ENCODE assay signal across 1 cellular context in genomic region chr1:244970661-244971523, GRCh38.
TF ChIP-seq lines count a peak whose summit lies in the region.

No MANE protein-coding gene starts in this region.

TF ChIP-seq in HepG2, 621 proteins besides CTCF, POLR2A, EP300 and RAD21 (continued from another document and continues in another):
- TF ChIP-seq IRF1 (CRISPR knock-in tag; IDR thresholded peaks at IDR 0.05; ENCODE audit: low read depth) (no peak), ZNF430 (CRISPR knock-in tag; IDR thresholded peaks at IDR 0.05) (peak; percentile 64; the same call in 1 of the 2 replicates), TCF7L2 (IDR thresholded peaks at IDR 0.05; ENCODE audit: low read depth, low read length) (no peak), MZF1 (CRISPR knock-in tag; IDR thresholded peaks at IDR 0.05; ENCODE audit: borderline replicate concordance) (no peak), YY1 (IDR thresholded peaks at IDR 0.05; ENCODE audit: insufficient read depth, insufficient replicate concordance, low read depth, low read length) (peak; percentile 94), DRAP1 (CRISPR knock-in tag; IDR thresholded peaks at IDR 0.05) (peak; percentile 46), RBM22 (optimal IDR thresholded peaks at IDR 0.05; ENCODE audit: low read length) (no peak), XRCC5 (optimal IDR thresholded peaks at IDR 0.05; ENCODE audit: low read length) (no peak), KAT7 (CRISPR knock-in tag; IDR thresholded peaks at IDR 0.05; ENCODE audit: borderline replicate concordance) (peak; percentile 48; the same call in 1 of the 2 replicates), CENPT (CRISPR knock-in tag; IDR thresholded peaks at IDR 0.05; ENCODE audit: low read depth) (no peak), PCBP1 (IDR thresholded peaks at IDR 0.05; ENCODE audit: borderline replicate concordance, low read depth, low read length) (0 out of 2 replicates have a peak, but pooled peaks have one; percentile 3), ZNF567 (CRISPR knock-in tag; IDR thresholded peaks at IDR 0.05; ENCODE audit: borderline replicate concordance) (no peak), ESRRA (CRISPR knock-in tag; IDR thresholded peaks at IDR 0.05; ENCODE audit: low read depth) (peak; percentile 95), E2F1 (CRISPR knock-in tag; IDR thresholded peaks at IDR 0.05) (peak; percentile 26), ZNF17 (CRISPR knock-in tag; IDR thresholded peaks at IDR 0.05) (no peak), KMT2B (CRISPR knock-in tag; IDR thresholded peaks at IDR 0.05) (peak; percentile 78), KMT2A (CRISPR knock-in tag; IDR thresholded peaks at IDR 0.05) (peak; percentile 90), ZBTB4 (CRISPR knock-in tag; IDR thresholded peaks at IDR 0.05; ENCODE audit: borderline replicate concordance) (no peak), FIP1L1 (IDR thresholded peaks at IDR 0.05; ENCODE audit: borderline replicate concordance, insufficient read depth, low read depth, low read length) (0 out of 2 replicates have a peak, but pooled peaks have one; percentile 73), ZBTB3 (CRISPR knock-in tag; IDR thresholded peaks at IDR 0.05; ENCODE audit: borderline replicate concordance, low read depth) (no peak), TP53 (CRISPR knock-in tag; conservative IDR thresholded peaks at IDR 0.05) (no peak), ZNF496 (CRISPR knock-in tag; IDR thresholded peaks at IDR 0.05; ENCODE audit: insufficient replicate concordance) (no peak), ZBTB7A (CRISPR knock-in tag; IDR thresholded peaks at IDR 0.05) (no peak), NFAT5 (CRISPR knock-in tag; IDR thresholded peaks at IDR 0.05) (no peak), RFXAP (CRISPR knock-in tag; IDR thresholded peaks at IDR 0.05; ENCODE audit: borderline replicate concordance) (peak; percentile 10; the same call in 1 of the 2 replicates), ZNF362 (CRISPR knock-in tag; IDR thresholded peaks at IDR 0.05; ENCODE audit: borderline replicate concordance) (peak; percentile 74; the same call in 1 of the 2 replicates), MED1 (CRISPR knock-in tag; IDR thresholded peaks at IDR 0.05) (peak; percentile 45; the same call in 1 of the 2 replicates), KDM6A (CRISPR knock-in tag; IDR thresholded peaks at IDR 0.05; ENCODE audit: low read depth) (no peak), KIAA2018 (CRISPR knock-in tag; IDR thresholded peaks at IDR 0.05; ENCODE audit: borderline replicate concordance) (no peak), STAT5B (CRISPR knock-in tag; IDR thresholded peaks at IDR 0.05) (peak; percentile 67; the same call in 1 of the 2 replicates), ZNF782 (CRISPR knock-in tag; IDR thresholded peaks at IDR 0.05; ENCODE audit: borderline replicate concordance) (no peak; the same call in 1 of the 2 replicates), ZFP62 (CRISPR knock-in tag; IDR thresholded peaks at IDR 0.05) (no peak), ZNF766 (CRISPR knock-in tag; IDR thresholded peaks at IDR 0.05; ENCODE audit: borderline replicate concordance) (no peak), MXD3 (CRISPR knock-in tag; IDR thresholded peaks at IDR 0.05) (peak; percentile 21; the same call in 1 of the 2 replicates), ZNF616 (CRISPR knock-in tag; IDR thresholded peaks at IDR 0.05; ENCODE audit: low read depth) (no peak), ZNF121 (CRISPR knock-in tag; IDR thresholded peaks at IDR 0.05) (no peak), ZNF652 (CRISPR knock-in tag; IDR thresholded peaks at IDR 0.05; ENCODE audit: borderline replicate concordance, low read depth) (no peak; the same call in 1 of the 2 replicates), TCF7 (IDR thresholded peaks at IDR 0.05; ENCODE audit: low read depth) (no peak), ZSCAN25 (CRISPR knock-in tag; IDR thresholded peaks at IDR 0.05) (no peak; the same call in none of the 2 replicates), MAFF (IDR thresholded peaks at IDR 0.05; ENCODE audit: low read depth, low read length) (no peak), MIER2 (CRISPR knock-in tag; IDR thresholded peaks at IDR 0.05) (no peak), ZNF550 (CRISPR knock-in tag; IDR thresholded peaks at IDR 0.05; ENCODE audit: borderline replicate concordance) (0 out of 2 replicates have a peak, but pooled peaks have one; percentile 44), RCOR2 (CRISPR knock-in tag; IDR thresholded peaks at IDR 0.05) (no peak; the same call in 1 of the 2 replicates)
